ENCODE assay signal across 1 cellular context in the genomic region with DNA sequence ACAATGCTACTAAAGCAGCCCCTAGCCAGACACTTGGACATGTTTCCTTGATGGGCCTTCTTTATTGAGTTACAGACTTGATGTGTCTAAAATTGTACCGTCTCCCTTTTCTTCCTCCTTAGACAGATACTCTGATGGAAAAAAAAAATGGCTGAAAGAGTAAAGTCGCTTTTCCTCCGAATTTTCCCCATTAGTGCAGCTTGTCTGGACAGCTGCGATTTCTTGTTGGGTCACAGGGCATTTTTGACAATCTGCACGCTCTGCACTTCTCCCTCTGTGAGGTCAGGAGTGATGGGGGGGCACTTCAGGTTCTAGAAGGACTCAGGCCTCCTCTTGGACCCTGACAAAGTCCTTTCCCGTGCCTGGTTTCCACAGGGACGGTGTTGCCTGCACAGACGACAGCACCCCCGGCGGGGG.
TF ChIP-seq lines count a peak whose summit lies in the region.

No MANE protein-coding gene starts in this region.

TF ChIP-seq in HepG2, 621 proteins besides CTCF, POLR2A, EP300 and RAD21 (continued from another document and continues in another):
- TF ChIP-seq, protein P1, sequence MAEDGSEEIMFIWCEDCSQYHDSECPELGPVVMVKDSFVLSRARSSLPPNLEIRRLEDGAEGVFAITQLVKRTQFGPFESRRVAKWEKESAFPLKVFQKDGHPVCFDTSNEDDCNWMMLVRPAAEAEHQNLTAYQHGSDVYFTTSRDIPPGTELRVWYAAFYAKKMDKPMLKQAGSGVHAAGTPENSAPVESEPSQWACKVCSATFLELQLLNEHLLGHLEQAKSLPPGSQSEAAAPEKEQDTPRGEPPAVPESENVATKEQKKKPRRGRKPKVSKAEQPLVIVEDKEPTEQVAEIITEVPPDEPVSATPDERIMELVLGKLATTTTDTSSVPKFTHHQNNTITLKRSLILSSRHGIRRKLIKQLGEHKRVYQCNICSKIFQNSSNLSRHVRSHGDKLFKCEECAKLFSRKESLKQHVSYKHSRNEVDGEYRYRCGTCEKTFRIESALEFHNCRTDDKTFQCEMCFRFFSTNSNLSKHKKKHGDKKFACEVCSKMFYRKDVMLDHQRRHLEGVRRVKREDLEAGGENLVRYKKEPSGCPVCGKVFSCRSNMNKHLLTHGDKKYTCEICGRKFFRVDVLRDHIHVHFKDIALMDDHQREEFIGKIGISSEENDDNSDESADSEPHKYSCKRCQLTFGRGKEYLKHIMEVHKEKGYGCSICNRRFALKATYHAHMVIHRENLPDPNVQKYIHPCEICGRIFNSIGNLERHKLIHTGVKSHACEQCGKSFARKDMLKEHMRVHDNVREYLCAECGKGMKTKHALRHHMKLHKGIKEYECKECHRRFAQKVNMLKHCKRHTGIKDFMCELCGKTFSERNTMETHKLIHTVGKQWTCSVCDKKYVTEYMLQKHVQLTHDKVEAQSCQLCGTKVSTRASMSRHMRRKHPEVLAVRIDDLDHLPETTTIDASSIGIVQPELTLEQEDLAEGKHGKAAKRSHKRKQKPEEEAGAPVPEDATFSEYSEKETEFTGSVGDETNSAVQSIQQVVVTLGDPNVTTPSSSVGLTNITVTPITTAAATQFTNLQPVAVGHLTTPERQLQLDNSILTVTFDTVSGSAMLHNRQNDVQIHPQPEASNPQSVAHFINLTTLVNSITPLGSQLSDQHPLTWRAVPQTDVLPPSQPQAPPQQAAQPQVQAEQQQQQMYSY (CRISPR knock-in tag; IDR thresholded peaks at IDR 0.05) = no peak
- TF ChIP-seq SP4 (CRISPR knock-in tag; IDR thresholded peaks at IDR 0.05) = no peak
- TF ChIP-seq, protein P2, sequence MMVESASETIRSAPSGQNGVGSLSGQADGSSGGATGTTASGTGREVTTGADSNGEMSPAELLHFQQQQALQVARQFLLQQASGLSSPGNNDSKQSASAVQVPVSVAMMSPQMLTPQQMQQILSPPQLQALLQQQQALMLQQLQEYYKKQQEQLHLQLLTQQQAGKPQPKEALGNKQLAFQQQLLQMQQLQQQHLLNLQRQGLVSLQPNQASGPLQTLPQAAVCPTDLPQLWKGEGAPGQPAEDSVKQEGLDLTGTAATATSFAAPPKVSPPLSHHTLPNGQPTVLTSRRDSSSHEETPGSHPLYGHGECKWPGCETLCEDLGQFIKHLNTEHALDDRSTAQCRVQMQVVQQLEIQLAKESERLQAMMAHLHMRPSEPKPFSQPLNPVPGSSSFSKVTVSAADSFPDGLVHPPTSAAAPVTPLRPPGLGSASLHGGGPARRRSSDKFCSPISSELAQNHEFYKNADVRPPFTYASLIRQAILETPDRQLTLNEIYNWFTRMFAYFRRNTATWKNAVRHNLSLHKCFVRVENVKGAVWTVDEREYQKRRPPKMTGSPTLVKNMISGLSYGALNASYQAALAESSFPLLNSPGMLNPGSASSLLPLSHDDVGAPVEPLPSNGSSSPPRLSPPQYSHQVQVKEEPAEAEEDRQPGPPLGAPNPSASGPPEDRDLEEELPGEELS (CRISPR knock-in tag; IDR thresholded peaks at IDR 0.05) = no peak
- no peak for TF ChIP-seq ZNF841 (CRISPR knock-in tag; IDR thresholded peaks at IDR 0.05; ENCODE audit: borderline replicate concordance)
- TF ChIP-seq, protein P3, sequence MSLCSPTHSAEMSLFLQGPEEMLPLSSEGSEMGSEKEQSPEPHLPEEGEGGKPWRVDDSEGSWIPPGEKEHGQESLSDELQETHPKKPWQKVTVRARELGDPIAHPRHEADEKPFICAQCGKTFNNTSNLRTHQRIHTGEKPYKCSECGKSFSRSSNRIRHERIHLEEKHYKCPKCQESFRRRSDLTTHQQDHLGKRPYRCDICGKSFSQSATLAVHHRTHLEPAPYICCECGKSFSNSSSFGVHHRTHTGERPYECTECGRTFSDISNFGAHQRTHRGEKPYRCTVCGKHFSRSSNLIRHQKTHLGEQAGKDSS (CRISPR knock-in tag; IDR thresholded peaks at IDR 0.05; ENCODE audit: borderline replicate concordance, low read depth) = no peak
- TF ChIP-seq NFATC3 (CRISPR knock-in tag; IDR thresholded peaks at IDR 0.05) = no peak
- TF ChIP-seq MXI1 (IDR thresholded peaks at IDR 0.05; ENCODE audit: borderline replicate concordance, low read depth, low read length) = no peak
- TF ChIP-seq, protein P4, sequence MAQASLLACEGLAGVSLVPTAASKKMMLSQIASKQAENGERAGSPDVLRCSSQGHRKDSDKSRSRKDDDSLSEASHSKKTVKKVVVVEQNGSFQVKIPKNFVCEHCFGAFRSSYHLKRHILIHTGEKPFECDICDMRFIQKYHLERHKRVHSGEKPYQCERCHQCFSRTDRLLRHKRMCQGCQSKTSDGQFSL (CRISPR knock-in tag; IDR thresholded peaks at IDR 0.05) = peak; percentile 85
- TF ChIP-seq CBX2 (IDR thresholded peaks at IDR 0.05; ENCODE audit: low read depth, low read length) = no peak
- no peak for TF ChIP-seq CBX2 (CRISPR knock-in tag; IDR thresholded peaks at IDR 0.05; ENCODE audit: low read depth)
- no peak for TF ChIP-seq RFX3 (CRISPR knock-in tag; IDR thresholded peaks at IDR 0.05)
- TF ChIP-seq, protein P5, sequence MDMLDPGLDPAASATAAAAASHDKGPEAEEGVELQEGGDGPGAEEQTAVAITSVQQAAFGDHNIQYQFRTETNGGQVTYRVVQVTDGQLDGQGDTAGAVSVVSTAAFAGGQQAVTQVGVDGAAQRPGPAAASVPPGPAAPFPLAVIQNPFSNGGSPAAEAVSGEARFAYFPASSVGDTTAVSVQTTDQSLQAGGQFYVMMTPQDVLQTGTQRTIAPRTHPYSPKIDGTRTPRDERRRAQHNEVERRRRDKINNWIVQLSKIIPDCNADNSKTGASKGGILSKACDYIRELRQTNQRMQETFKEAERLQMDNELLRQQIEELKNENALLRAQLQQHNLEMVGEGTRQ (IDR thresholded peaks at IDR 0.05; ENCODE audit: low read depth, low read length) = no peak
- TF ChIP-seq, protein P5 (CRISPR knock-in tag; IDR thresholded peaks at IDR 0.05; ENCODE audit: borderline replicate concordance) = no peak
- TF ChIP-seq, protein P6, sequence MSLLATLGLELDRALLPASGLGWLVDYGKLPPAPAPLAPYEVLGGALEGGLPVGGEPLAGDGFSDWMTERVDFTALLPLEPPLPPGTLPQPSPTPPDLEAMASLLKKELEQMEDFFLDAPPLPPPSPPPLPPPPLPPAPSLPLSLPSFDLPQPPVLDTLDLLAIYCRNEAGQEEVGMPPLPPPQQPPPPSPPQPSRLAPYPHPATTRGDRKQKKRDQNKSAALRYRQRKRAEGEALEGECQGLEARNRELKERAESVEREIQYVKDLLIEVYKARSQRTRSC (CRISPR knock-in tag; IDR thresholded peaks at IDR 0.05; ENCODE audit: low read depth) = no peak
- no peak for TF ChIP-seq NKX3-1 (CRISPR knock-in tag; IDR thresholded peaks at IDR 0.05)
- TF ChIP-seq ATM (IDR thresholded peaks at IDR 0.05; ENCODE audit: borderline replicate concordance) = no peak
- TF ChIP-seq FOXA1 (IDR thresholded peaks at IDR 0.05) = no peak
- peak; percentile 12; the same call in 1 of the 2 replicates for TF ChIP-seq FOXA1 (CRISPR knock-in tag; IDR thresholded peaks at IDR 0.05)
- TF ChIP-seq, protein P7, sequence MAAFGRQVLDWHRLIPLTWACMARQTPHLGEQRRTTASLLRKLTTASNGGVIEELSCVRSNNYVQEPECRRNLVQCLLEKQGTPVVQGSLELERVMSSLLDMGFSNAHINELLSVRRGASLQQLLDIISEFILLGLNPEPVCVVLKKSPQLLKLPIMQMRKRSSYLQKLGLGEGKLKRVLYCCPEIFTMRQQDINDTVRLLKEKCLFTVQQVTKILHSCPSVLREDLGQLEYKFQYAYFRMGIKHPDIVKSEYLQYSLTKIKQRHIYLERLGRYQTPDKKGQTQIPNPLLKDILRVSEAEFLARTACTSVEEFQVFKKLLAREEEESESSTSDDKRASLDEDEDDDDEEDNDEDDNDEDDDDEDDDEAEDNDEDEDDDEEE (CRISPR knock-in tag; IDR thresholded peaks at IDR 0.05) = no peak
- TF ChIP-seq NBN (conservative IDR thresholded peaks at IDR 0.05) = no peak
- TF ChIP-seq, protein P8, sequence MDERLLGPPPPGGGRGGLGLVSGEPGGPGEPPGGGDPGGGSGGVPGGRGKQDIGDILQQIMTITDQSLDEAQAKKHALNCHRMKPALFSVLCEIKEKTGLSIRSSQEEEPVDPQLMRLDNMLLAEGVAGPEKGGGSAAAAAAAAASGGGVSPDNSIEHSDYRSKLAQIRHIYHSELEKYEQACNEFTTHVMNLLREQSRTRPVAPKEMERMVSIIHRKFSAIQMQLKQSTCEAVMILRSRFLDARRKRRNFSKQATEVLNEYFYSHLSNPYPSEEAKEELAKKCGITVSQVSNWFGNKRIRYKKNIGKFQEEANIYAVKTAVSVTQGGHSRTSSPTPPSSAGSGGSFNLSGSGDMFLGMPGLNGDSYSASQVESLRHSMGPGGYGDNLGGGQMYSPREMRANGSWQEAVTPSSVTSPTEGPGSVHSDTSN (CRISPR knock-in tag; IDR thresholded peaks at IDR 0.05) = no peak
- TF ChIP-seq ZBTB20 (CRISPR knock-in tag; IDR thresholded peaks at IDR 0.05; ENCODE audit: borderline replicate concordance, low read depth) = no peak
- no peak for TF ChIP-seq WIZ (CRISPR knock-in tag; IDR thresholded peaks at IDR 0.05)
- TF ChIP-seq ZNF589 (CRISPR knock-in tag; conservative IDR thresholded peaks at IDR 0.05) = no peak
- TF ChIP-seq, protein P9, sequence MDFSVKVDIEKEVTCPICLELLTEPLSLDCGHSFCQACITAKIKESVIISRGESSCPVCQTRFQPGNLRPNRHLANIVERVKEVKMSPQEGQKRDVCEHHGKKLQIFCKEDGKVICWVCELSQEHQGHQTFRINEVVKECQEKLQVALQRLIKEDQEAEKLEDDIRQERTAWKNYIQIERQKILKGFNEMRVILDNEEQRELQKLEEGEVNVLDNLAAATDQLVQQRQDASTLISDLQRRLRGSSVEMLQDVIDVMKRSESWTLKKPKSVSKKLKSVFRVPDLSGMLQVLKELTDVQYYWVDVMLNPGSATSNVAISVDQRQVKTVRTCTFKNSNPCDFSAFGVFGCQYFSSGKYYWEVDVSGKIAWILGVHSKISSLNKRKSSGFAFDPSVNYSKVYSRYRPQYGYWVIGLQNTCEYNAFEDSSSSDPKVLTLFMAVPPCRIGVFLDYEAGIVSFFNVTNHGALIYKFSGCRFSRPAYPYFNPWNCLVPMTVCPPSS (IDR thresholded peaks at IDR 0.05) = no peak
- 0 out of 2 replicates have a peak, but pooled peaks have one; percentile 30 for TF ChIP-seq HMG20A (CRISPR knock-in tag; IDR thresholded peaks at IDR 0.05; ENCODE audit: borderline replicate concordance)
- TF ChIP-seq ZMYM2 (CRISPR knock-in tag; IDR thresholded peaks at IDR 0.05) = no peak
- TF ChIP-seq ZNF430 (CRISPR knock-in tag; IDR thresholded peaks at IDR 0.05) = no peak
- TF ChIP-seq FOXJ3 (CRISPR knock-in tag; IDR thresholded peaks at IDR 0.05; ENCODE audit: borderline replicate concordance) = no peak
- no peak for TF ChIP-seq ZNF703 (CRISPR knock-in tag; IDR thresholded peaks at IDR 0.05; ENCODE audit: borderline replicate concordance)
- TF ChIP-seq KAT7 (CRISPR knock-in tag; IDR thresholded peaks at IDR 0.05; ENCODE audit: borderline replicate concordance) = no peak
- TF ChIP-seq, protein P10, sequence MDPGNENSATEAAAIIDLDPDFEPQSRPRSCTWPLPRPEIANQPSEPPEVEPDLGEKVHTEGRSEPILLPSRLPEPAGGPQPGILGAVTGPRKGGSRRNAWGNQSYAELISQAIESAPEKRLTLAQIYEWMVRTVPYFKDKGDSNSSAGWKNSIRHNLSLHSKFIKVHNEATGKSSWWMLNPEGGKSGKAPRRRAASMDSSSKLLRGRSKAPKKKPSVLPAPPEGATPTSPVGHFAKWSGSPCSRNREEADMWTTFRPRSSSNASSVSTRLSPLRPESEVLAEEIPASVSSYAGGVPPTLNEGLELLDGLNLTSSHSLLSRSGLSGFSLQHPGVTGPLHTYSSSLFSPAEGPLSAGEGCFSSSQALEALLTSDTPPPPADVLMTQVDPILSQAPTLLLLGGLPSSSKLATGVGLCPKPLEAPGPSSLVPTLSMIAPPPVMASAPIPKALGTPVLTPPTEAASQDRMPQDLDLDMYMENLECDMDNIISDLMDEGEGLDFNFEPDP (CRISPR knock-in tag; conservative IDR thresholded peaks at IDR 0.05) = no peak
- TF ChIP-seq, protein P11, sequence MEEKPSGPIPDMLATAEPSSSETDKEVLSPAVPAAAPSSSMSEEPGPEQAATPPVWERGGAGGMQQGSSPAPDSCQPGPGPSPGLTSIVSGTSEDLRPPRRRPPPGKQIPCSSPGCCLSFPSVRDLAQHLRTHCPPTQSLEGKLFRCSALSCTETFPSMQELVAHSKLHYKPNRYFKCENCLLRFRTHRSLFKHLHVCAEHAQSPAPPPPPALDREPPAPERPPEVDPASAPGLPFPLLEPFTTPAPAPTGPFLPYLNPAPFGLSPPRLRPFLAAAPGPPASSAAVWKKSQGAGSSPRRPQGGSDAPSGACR (CRISPR knock-in tag; IDR thresholded peaks at IDR 0.05) = no peak
- no peak for TF ChIP-seq PTBP1 (IDR thresholded peaks at IDR 0.05; ENCODE audit: low read depth, low read length, poor library complexity, severe bottlenecking)
- TF ChIP-seq ZBTB1 (CRISPR knock-in tag; IDR thresholded peaks at IDR 0.05; ENCODE audit: borderline replicate concordance) = no peak
- TF ChIP-seq JUNB (CRISPR knock-in tag; IDR thresholded peaks at IDR 0.05; ENCODE audit: borderline replicate concordance) = no peak
- TF ChIP-seq, protein P12, sequence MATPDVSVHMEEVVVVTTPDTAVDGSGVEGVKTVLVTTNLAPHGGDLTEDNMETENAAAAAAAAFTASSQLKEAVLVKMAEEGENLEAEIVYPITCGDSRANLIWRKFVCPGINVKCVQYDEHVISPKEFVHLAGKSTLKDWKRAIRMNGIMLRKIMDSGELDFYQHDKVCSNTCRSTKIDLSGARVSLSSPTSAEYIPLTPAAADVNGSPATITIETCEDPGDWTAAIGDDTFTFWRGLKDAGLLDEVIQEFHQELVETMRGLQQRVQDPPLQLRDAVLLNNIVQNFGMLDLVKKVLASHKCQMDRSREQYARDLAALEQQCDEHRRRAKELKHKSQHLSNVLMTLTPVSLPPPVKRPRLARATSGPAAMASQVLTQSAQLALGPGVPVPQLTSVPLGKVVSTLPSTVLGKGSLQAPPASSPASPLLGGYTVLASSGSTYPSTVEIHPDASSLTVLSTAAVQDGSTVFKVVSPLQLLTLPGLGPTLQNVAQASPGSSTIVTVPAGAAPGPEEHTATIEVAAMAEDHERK (CRISPR knock-in tag; IDR thresholded peaks at IDR 0.05; ENCODE audit: low read depth) = no peak
